Comparison of ENCODE assay signal across 1 cellular context in the genomic region with DNA sequence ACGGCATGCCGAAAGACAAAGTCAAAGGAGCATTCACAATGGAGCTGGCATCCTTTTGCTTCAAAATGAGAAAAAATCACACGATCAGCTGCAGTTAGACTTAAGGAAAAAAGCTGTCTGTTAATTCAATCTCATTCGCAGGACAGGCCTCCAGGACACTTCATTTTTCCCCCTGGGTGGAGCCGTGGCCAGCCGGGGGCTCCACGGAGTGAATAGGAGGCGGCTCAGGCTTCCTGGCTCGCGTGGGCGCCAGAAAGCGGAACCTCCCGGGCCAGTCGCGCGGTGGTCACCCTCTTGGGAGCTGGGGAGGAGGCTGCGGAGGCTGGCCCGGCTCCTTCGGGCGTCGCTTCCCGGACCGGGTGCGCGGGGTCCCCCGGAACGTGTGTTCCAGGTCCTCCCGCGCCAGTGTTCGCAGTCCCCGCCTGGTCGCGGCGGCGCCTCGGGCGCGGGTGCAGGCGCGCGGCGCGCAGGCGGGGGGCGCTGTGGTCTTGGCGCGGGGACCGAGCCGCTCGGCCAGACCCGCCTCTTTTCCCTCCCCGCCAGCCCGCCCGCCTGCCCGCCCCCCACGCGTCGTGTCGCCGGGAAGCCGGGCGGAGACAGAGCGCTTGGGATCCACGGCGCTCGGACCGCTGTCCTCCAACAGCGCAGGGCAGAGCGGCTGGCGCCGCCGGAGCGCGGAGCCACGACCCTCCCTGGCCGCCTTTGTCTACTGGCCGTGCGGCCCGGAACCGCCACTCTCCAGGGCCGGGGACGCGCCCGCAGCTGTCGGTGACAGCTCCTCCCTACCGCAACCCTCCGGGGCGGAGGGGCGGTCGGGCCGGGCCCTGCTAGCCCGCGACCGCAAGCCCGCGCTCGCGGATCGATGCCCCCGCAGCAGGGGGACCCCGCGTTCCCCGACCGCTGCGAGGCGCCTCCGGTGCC.
A peak's percentile ranks its signal among the peaks of the same experiment; 100 is the strongest.
TF ChIP-seq lines count a peak whose summit lies in the region.

A gene (plus strand): TSS at position 599 of the 921 bp plus-strand sequence. CDS start 264 bp downstream, at position 863.

TF ChIP-seq in HepG2, 621 proteins besides CTCF, POLR2A, EP300 and RAD21 (continued from another document and continues in another):
- TF ChIP-seq, protein P1, sequence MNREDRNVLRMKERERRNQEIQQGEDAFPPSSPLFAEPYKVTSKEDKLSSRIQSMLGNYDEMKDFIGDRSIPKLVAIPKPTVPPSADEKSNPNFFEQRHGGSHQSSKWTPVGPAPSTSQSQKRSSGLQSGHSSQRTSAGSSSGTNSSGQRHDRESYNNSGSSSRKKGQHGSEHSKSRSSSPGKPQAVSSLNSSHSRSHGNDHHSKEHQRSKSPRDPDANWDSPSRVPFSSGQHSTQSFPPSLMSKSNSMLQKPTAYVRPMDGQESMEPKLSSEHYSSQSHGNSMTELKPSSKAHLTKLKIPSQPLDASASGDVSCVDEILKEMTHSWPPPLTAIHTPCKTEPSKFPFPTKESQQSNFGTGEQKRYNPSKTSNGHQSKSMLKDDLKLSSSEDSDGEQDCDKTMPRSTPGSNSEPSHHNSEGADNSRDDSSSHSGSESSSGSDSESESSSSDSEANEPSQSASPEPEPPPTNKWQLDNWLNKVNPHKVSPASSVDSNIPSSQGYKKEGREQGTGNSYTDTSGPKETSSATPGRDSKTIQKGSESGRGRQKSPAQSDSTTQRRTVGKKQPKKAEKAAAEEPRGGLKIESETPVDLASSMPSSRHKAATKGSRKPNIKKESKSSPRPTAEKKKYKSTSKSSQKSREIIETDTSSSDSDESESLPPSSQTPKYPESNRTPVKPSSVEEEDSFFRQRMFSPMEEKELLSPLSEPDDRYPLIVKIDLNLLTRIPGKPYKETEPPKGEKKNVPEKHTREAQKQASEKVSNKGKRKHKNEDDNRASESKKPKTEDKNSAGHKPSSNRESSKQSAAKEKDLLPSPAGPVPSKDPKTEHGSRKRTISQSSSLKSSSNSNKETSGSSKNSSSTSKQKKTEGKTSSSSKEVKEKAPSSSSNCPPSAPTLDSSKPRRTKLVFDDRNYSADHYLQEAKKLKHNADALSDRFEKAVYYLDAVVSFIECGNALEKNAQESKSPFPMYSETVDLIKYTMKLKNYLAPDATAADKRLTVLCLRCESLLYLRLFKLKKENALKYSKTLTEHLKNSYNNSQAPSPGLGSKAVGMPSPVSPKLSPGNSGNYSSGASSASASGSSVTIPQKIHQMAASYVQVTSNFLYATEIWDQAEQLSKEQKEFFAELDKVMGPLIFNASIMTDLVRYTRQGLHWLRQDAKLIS (CRISPR knock-in tag; IDR thresholded peaks at IDR 0.05) = no peak
- TF ChIP-seq, protein P2, sequence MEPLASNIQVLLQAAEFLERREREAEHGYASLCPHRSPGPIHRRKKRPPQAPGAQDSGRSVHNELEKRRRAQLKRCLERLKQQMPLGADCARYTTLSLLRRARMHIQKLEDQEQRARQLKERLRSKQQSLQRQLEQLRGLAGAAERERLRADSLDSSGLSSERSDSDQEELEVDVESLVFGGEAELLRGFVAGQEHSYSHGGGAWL (CRISPR knock-in tag; IDR thresholded peaks at IDR 0.05) = peak; percentile 55; the same call in 1 of the 2 replicates
- TF ChIP-seq ZNF367 (CRISPR knock-in tag; IDR thresholded peaks at IDR 0.05; ENCODE audit: borderline replicate concordance) (peak; percentile 71; the same call in 1 of the 2 replicates), ZC3H4 (CRISPR knock-in tag; IDR thresholded peaks at IDR 0.05; ENCODE audit: borderline replicate concordance) (no peak), RBAK (CRISPR knock-in tag; IDR thresholded peaks at IDR 0.05) (no peak), ZMYM4 (CRISPR knock-in tag; IDR thresholded peaks at IDR 0.05) (peak; percentile 57), MAFK (conservative IDR thresholded peaks at IDR 0.05 in 1 of 2, IDR thresholded peaks at IDR 0.05 in 1 of 2; ENCODE audit: low read length in 2 of 2) (no peak), ISX (CRISPR knock-in tag; conservative IDR thresholded peaks at IDR 0.05) (no peak), ZNF672 (CRISPR knock-in tag; IDR thresholded peaks at IDR 0.05) (no peak), NFYC (CRISPR knock-in tag; IDR thresholded peaks at IDR 0.05) (no peak), ZNF570 (CRISPR knock-in tag; IDR thresholded peaks at IDR 0.05; ENCODE audit: borderline replicate concordance) (no peak), NR2F1 (CRISPR knock-in tag; IDR thresholded peaks at IDR 0.05) (no peak), ZNF589 (CRISPR knock-in tag; conservative IDR thresholded peaks at IDR 0.05) (no peak), TAF15 (IDR thresholded peaks at IDR 0.05; ENCODE audit: low read depth, low read length, poor library complexity, severe bottlenecking) (no peak), PHF8 (CRISPR knock-in tag; IDR thresholded peaks at IDR 0.05) (peak; percentile 76), TBX2 (CRISPR knock-in tag; IDR thresholded peaks at IDR 0.05; ENCODE audit: borderline replicate concordance) (peak; percentile 53), RCOR2 (CRISPR knock-in tag; IDR thresholded peaks at IDR 0.05) (no peak), KLF12 (CRISPR knock-in tag; IDR thresholded peaks at IDR 0.05; ENCODE audit: borderline replicate concordance) (peak; percentile 64; the same call in 1 of the 2 replicates), KLF9 (CRISPR knock-in tag; IDR thresholded peaks at IDR 0.05; ENCODE audit: low read depth) (no peak), FLYWCH1 (CRISPR knock-in tag; IDR thresholded peaks at IDR 0.05) (no peak), ZNF788 (CRISPR knock-in tag; IDR thresholded peaks at IDR 0.05; ENCODE audit: borderline replicate concordance) (no peak; the same call in 1 of the 2 replicates), ZNF34 (CRISPR knock-in tag; IDR thresholded peaks at IDR 0.05; ENCODE audit: borderline replicate concordance) (no peak), ZNF747 (CRISPR knock-in tag; IDR thresholded peaks at IDR 0.05; ENCODE audit: borderline replicate concordance) (no peak), NR2C2 (CRISPR knock-in tag; IDR thresholded peaks at IDR 0.05; ENCODE audit: borderline replicate concordance) (peak; percentile 38; the same call in 1 of the 2 replicates), ERF (CRISPR knock-in tag; IDR thresholded peaks at IDR 0.05) (peak; percentile 51), ARHGAP35 (CRISPR knock-in tag; IDR thresholded peaks at IDR 0.05; ENCODE audit: borderline replicate concordance) (no peak), ZNF572 (CRISPR knock-in tag; IDR thresholded peaks at IDR 0.05) (no peak), ZNF3 (CRISPR knock-in tag; IDR thresholded peaks at IDR 0.05) (no peak), RXRA (CRISPR knock-in tag; IDR thresholded peaks at IDR 0.05) (no peak; the same call in 1 of the 2 replicates), ZFP36L2 (CRISPR knock-in tag; IDR thresholded peaks at IDR 0.05) (no peak), SYNCRIP (IDR thresholded peaks at IDR 0.05; ENCODE audit: insufficient read depth, low read depth, low read length) (no peak), HOXA7 (CRISPR knock-in tag; IDR thresholded peaks at IDR 0.05) (no peak), ZNF891 (CRISPR knock-in tag; IDR thresholded peaks at IDR 0.05) (peak; percentile 38; the same call in 1 of the 2 replicates), JUNB (CRISPR knock-in tag; IDR thresholded peaks at IDR 0.05; ENCODE audit: borderline replicate concordance) (no peak), NFATC3 (CRISPR knock-in tag; IDR thresholded peaks at IDR 0.05) (no peak), MIER2 (CRISPR knock-in tag; IDR thresholded peaks at IDR 0.05) (no peak), TARDBP (CRISPR knock-in tag; IDR thresholded peaks at IDR 0.05) (peak; percentile 30; the same call in 1 of the 2 replicates), RARG (CRISPR knock-in tag; IDR thresholded peaks at IDR 0.05; ENCODE audit: low read depth) (no peak)
- TF ChIP-seq, protein P3, sequence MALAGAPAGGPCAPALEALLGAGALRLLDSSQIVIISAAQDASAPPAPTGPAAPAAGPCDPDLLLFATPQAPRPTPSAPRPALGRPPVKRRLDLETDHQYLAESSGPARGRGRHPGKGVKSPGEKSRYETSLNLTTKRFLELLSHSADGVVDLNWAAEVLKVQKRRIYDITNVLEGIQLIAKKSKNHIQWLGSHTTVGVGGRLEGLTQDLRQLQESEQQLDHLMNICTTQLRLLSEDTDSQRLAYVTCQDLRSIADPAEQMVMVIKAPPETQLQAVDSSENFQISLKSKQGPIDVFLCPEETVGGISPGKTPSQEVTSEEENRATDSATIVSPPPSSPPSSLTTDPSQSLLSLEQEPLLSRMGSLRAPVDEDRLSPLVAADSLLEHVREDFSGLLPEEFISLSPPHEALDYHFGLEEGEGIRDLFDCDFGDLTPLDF (CRISPR knock-in tag; IDR thresholded peaks at IDR 0.05) = 0 out of 2 replicates have a peak, but pooled peaks have one; percentile 49
- TF ChIP-seq, protein P4, sequence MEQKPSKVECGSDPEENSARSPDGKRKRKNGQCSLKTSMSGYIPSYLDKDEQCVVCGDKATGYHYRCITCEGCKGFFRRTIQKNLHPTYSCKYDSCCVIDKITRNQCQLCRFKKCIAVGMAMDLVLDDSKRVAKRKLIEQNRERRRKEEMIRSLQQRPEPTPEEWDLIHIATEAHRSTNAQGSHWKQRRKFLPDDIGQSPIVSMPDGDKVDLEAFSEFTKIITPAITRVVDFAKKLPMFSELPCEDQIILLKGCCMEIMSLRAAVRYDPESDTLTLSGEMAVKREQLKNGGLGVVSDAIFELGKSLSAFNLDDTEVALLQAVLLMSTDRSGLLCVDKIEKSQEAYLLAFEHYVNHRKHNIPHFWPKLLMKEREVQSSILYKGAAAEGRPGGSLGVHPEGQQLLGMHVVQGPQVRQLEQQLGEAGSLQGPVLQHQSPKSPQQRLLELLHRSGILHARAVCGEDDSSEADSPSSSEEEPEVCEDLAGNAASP (CRISPR knock-in tag; IDR thresholded peaks at IDR 0.05; ENCODE audit: borderline replicate concordance) = no peak
- TF ChIP-seq, protein P5, sequence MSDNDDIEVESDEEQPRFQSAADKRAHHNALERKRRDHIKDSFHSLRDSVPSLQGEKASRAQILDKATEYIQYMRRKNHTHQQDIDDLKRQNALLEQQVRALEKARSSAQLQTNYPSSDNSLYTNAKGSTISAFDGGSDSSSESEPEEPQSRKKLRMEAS (IDR thresholded peaks at IDR 0.05) = peak; percentile 56
- TF ChIP-seq, protein P6, sequence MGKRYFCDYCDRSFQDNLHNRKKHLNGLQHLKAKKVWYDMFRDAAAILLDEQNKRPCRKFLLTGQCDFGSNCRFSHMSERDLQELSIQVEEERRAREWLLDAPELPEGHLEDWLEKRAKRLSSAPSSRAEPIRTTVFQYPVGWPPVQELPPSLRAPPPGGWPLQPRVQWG (CRISPR knock-in tag; IDR thresholded peaks at IDR 0.05; ENCODE audit: borderline replicate concordance, low read depth) = no peak
- TF ChIP-seq, protein P7, sequence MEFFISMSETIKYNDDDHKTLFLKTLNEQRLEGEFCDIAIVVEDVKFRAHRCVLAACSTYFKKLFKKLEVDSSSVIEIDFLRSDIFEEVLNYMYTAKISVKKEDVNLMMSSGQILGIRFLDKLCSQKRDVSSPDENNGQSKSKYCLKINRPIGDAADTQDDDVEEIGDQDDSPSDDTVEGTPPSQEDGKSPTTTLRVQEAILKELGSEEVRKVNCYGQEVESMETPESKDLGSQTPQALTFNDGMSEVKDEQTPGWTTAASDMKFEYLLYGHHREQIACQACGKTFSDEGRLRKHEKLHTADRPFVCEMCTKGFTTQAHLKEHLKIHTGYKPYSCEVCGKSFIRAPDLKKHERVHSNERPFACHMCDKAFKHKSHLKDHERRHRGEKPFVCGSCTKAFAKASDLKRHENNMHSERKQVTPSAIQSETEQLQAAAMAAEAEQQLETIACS (CRISPR knock-in tag; IDR thresholded peaks at IDR 0.05) = peak; percentile 66
- TF ChIP-seq, protein P8, sequence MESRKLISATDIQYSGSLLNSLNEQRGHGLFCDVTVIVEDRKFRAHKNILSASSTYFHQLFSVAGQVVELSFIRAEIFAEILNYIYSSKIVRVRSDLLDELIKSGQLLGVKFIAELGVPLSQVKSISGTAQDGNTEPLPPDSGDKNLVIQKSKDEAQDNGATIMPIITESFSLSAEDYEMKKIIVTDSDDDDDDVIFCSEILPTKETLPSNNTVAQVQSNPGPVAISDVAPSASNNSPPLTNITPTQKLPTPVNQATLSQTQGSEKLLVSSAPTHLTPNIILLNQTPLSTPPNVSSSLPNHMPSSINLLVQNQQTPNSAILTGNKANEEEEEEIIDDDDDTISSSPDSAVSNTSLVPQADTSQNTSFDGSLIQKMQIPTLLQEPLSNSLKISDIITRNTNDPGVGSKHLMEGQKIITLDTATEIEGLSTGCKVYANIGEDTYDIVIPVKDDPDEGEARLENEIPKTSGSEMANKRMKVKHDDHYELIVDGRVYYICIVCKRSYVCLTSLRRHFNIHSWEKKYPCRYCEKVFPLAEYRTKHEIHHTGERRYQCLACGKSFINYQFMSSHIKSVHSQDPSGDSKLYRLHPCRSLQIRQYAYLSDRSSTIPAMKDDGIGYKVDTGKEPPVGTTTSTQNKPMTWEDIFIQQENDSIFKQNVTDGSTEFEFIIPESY (CRISPR knock-in tag; IDR thresholded peaks at IDR 0.05) = no peak
- TF ChIP-seq, protein P9, sequence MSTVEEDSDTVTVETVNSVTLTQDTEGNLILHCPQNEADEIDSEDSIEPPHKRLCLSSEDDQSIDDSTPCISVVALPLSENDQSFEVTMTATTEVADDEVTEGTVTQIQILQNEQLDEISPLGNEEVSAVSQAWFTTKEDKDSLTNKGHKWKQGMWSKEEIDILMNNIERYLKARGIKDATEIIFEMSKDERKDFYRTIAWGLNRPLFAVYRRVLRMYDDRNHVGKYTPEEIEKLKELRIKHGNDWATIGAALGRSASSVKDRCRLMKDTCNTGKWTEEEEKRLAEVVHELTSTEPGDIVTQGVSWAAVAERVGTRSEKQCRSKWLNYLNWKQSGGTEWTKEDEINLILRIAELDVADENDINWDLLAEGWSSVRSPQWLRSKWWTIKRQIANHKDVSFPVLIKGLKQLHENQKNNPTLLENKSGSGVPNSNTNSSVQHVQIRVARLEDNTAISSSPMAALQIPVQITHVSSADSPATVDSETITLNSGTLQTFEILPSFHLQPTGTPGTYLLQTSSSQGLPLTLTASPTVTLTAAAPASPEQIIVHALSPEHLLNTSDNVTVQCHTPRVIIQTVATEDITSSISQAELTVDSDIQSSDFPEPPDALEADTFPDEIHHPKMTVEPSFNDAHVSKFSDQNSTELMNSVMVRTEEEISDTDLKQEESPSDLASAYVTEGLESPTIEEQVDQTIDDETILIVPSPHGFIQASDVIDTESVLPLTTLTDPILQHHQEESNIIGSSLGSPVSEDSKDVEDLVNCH (CRISPR knock-in tag; IDR thresholded peaks at IDR 0.05) = no peak
- TF ChIP-seq, protein P10, sequence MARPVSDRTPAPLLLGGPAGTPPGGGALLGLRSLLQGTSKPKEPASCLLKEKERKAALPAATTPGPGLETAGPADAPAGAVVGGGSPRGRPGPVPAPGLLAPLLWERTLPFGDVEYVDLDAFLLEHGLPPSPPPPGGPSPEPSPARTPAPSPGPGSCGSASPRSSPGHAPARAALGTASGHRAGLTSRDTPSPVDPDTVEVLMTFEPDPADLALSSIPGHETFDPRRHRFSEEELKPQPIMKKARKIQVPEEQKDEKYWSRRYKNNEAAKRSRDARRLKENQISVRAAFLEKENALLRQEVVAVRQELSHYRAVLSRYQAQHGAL (CRISPR knock-in tag; IDR thresholded peaks at IDR 0.05; ENCODE audit: not compliant biosample characterization) = no peak
- TF ChIP-seq, protein P11, sequence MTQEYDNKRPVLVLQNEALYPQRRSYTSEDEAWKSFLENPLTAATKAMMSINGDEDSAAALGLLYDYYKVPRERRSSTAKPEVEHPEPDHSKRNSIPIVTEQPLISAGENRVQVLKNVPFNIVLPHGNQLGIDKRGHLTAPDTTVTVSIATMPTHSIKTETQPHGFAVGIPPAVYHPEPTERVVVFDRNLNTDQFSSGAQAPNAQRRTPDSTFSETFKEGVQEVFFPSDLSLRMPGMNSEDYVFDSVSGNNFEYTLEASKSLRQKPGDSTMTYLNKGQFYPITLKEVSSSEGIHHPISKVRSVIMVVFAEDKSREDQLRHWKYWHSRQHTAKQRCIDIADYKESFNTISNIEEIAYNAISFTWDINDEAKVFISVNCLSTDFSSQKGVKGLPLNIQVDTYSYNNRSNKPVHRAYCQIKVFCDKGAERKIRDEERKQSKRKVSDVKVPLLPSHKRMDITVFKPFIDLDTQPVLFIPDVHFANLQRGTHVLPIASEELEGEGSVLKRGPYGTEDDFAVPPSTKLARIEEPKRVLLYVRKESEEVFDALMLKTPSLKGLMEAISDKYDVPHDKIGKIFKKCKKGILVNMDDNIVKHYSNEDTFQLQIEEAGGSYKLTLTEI (CRISPR knock-in tag; conservative IDR thresholded peaks at IDR 0.05) = no peak
